9 cellular contexts compared by ENCODE assay signal in genomic region chr20:63706027-63706695, GRCh38. TPM values are rescaled to one million over a fixed set of nuclear protein-coding genes. Genes with fewer than 3 reads are reported as not detected.
DNase-seq lines count a peak whose midpoint lies in the region; ATAC-seq and TF ChIP-seq lines count a peak whose summit lies in the region.
"Had no signal": no experiment of that assay in that cellular context is flagged by ENCODE, and none has a peak within 500 bp of the region (broad histone marks: within the 10 kb centered on the region; RNA-seq: fewer than 3 reads in every experiment).

No MANE protein-coding gene starts in this region.

- peak overlapping the region; percentile 84 for H3K4me3 Mint-ChIP-seq in central memory CD8-positive, alpha-beta T cell
- peak overlapping the region; percentile 84 for H3K4me3 Mint-ChIP-seq in natural killer cell

- H3K27me3 ChIP-seq in BE2C = no peaks in the 10 kb centered on the region
- H3K27me3 ChIP-seq in HUES64 (ENCODE audit: insufficient read depth, low read length) = no peaks in the 10 kb centered on the region

- WGBS in HUES64 = 96% methylated on average over 12 of the region's 12 CpGs

- peaks cover 49% of the 10 kb centered on the region for H3K4me1 Mint-ChIP-seq in central memory CD8-positive, alpha-beta T cell
- H3K4me1 Mint-ChIP-seq in natural killer cell = peaks cover 28 to 42% of the 10 kb centered on the region in 2 donors

- intact Hi-C loops in natural killer cell (cut with micrococcal nuclease) = loop anchor here (5.0 kb wide), 1 partner anchor 36 kb away; no protein-coding TSS in a partner anchor

- no peaks in the 10 kb centered on the region for H3K27me3 Mint-ChIP-seq in central memory CD8-positive, alpha-beta T cell
- H3K27me3 Mint-ChIP-seq in natural killer cell (ENCODE audit: low read depth in 2 of 2) = no peaks in the 10 kb centered on the region

- TF ChIP-seq CTCF in BE2C (IDR thresholded peaks at IDR 0.05; ENCODE audit: low read depth, low read length) (no peak), natural killer cell (IDR thresholded peaks at IDR 0.05) (no peak)

- peak overlapping the region; percentile 77 for H3K4me3 ChIP-seq in BE2C (ENCODE audit: low read depth, low read length)
- peak overlapping the region; percentile 89 for H3K4me3 ChIP-seq in HUES64 (ENCODE audit: low read length)

- H3K27ac Mint-ChIP-seq in central memory CD8-positive, alpha-beta T cell (ENCODE audit: low read depth) = peak overlapping the region; percentile 82
- H3K27ac Mint-ChIP-seq in natural killer cell = peak overlapping the region; percentile 83 to 87

- H3K9me3 Mint-ChIP-seq in central memory CD8-positive, alpha-beta T cell = no peaks in the 10 kb centered on the region
- no peaks in the 10 kb centered on the region for H3K9me3 Mint-ChIP-seq in natural killer cell

- H3K9ac ChIP-seq in HUES64 (ENCODE audit: low read depth, low read length) = no peak overlapping the region

- H3K36me3 Mint-ChIP-seq in central memory CD8-positive, alpha-beta T cell (ENCODE audit: insufficient read depth) = peaks cover 39% of the 10 kb centered on the region
- no peaks in the 10 kb centered on the region for H3K36me3 Mint-ChIP-seq in natural killer cell

- ATAC-seq in central memory CD8-positive, alpha-beta T cell (replicated peaks; ENCODE audit: extremely low read depth, poor library complexity, severe bottlenecking) = no peak
- no peak for ATAC-seq in natural killer cell
- ATAC-seq in HG03159 (IDR thresholded peaks at IDR 0.05; ENCODE audit: unreplicated experiment) = no peak

- H3K36me3 ChIP-seq in BE2C (peaks cover 38% of the 10 kb centered on the region), HUES64 (ENCODE audit: insufficient read depth, low read length) (peaks cover 39% of the 10 kb centered on the region)

- H3K4me1 ChIP-seq in BE2C (no peaks in the 10 kb centered on the region; the same call in 1 of the 2 replicates), HUES64 (ENCODE audit: insufficient read depth, low read length) (no peaks in the 10 kb centered on the region)

- DNase-seq in BE2C (no peak), natural killer cell (no peak), midbrain (lab: John Stamatoyannopoulos, UW) (no peak), NOMO-1 (lab: John Stamatoyannopoulos, UW; ENCODE audit: unreplicated experiment in 2 of 2) (no peak), AG08395 (ENCODE audit: low spot score) (no peak)
- no peak for DNase-seq in central memory CD8-positive, alpha-beta T cell (ENCODE audit: low spot score in 2 of 2)
- DNase-seq: NCI-H1048 had no signal

- H3K27ac ChIP-seq in HUES64 (ENCODE audit: low read depth, low read length) = no peak overlapping the region

- H3K9me3 ChIP-seq in BE2C = no peaks in the 10 kb centered on the region
- no peaks in the 10 kb centered on the region for H3K9me3 ChIP-seq in HUES64 (ENCODE audit: insufficient read depth, low read depth, low read length)

RNA-seq across cellular contexts. Expression of gene ARFRP1, which starts 1.6 kb away (rescaled TPM):
- polyA plus RNA-seq in BE2C (2012; ENCODE audit: insufficient read depth, insufficient read length, low read depth) = 115 TPM
- 14.0 TPM for polyA plus RNA-seq in HUES64 (2013, experiment 1 of 2)
- 12.9 TPM for polyA plus RNA-seq in HUES64 (2013, experiment 2 of 2)
- 10 to 100 TPM; 43.9 to 55.8 (median 50.6) TPM for total RNA-seq in natural killer cell

RNA-seq across cellular contexts. Expression of gene ZGPAT, which starts 1.7 kb away (rescaled TPM):
- 122 TPM for polyA plus RNA-seq in BE2C (2012; ENCODE audit: insufficient read depth, insufficient read length, low read depth)
- polyA plus RNA-seq in HUES64 (2013, experiment 1 of 2) = 16.8 TPM
- polyA plus RNA-seq in HUES64 (2013, experiment 2 of 2) = 16.4 TPM
- 10 to 100 TPM; 39.3 to 47.7 (median 46.1) TPM for total RNA-seq in natural killer cell

RNA-seq across cellular contexts. Expression of gene TNFRSF6B, which starts 9.7 kb away (rescaled TPM):
- polyA plus RNA-seq in BE2C (2012; ENCODE audit: insufficient read depth, insufficient read length, low read depth) = not detected
- 1.1 TPM for polyA plus RNA-seq in HUES64 (2013, experiment 1 of 2)
- polyA plus RNA-seq in HUES64 (2013, experiment 2 of 2) = 1.2 TPM
- not detected for total RNA-seq in natural killer cell

RNA-seq across cellular contexts. Expression of gene LIME1, which starts 30.3 kb away (rescaled TPM):
- 49.0 TPM for polyA plus RNA-seq in BE2C (2012; ENCODE audit: insufficient read depth, insufficient read length, low read depth)
- polyA plus RNA-seq in HUES64 (2013, experiment 1 of 2) = 4.9 TPM
- polyA plus RNA-seq in HUES64 (2013, experiment 2 of 2) = 3.9 TPM
- total RNA-seq in natural killer cell = 10 to 100 TPM; 86.5 to 94.4 (median 91.7) TPM

RNA-seq across cellular contexts. Expression of gene SLC2A4RG, which starts 33.4 kb away (rescaled TPM):
- 89.5 TPM for polyA plus RNA-seq in BE2C (2012; ENCODE audit: insufficient read depth, insufficient read length, low read depth)
- 26.3 TPM for polyA plus RNA-seq in HUES64 (2013, experiment 1 of 2)
- polyA plus RNA-seq in HUES64 (2013, experiment 2 of 2) = 34.2 TPM
- 100 to 1,000 TPM in 1 of 3 donors, 10 to 100 TPM in 2; 90.4 to 100 (median 95.5) TPM for total RNA-seq in natural killer cell
